1 cellular context compared by ENCODE assay signal in the genomic region with DNA sequence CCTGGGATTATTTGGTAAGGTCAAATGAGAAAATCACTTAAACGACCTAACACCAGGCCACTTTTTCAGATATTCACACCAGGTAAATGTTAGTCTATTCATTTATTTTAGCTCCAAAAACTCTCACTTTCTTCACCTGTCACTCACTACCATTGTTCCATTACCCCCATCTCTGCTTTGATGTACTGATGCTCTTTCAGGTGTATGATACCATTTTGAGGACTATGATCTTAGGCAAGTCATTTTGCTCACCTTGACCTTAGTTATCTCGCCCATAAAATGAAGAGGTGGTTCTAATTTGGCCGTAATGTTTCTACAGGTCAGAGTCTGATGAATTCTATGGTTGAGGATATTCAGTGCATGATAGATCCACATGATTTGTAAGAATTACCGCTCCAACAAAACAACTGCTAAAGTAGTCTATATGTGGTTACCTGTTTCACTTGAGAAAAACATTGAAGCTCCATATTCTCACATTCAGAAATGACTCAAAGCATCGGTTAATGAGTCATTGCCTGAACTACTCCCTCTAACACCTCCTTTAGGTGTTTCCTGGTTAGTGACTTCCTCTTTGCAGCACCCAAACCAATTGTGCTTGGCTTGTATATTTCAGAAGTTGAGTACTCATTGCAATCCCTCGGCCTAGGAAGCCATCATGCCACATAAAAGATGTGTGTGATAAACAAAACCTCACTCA.
TF ChIP-seq lines count a peak whose summit lies in the region.

No MANE protein-coding gene starts in this region.

TF ChIP-seq in GM12878, 131 proteins besides CTCF, POLR2A, EP300 and RAD21 (continues in another document):
- TF ChIP-seq, protein P1, sequence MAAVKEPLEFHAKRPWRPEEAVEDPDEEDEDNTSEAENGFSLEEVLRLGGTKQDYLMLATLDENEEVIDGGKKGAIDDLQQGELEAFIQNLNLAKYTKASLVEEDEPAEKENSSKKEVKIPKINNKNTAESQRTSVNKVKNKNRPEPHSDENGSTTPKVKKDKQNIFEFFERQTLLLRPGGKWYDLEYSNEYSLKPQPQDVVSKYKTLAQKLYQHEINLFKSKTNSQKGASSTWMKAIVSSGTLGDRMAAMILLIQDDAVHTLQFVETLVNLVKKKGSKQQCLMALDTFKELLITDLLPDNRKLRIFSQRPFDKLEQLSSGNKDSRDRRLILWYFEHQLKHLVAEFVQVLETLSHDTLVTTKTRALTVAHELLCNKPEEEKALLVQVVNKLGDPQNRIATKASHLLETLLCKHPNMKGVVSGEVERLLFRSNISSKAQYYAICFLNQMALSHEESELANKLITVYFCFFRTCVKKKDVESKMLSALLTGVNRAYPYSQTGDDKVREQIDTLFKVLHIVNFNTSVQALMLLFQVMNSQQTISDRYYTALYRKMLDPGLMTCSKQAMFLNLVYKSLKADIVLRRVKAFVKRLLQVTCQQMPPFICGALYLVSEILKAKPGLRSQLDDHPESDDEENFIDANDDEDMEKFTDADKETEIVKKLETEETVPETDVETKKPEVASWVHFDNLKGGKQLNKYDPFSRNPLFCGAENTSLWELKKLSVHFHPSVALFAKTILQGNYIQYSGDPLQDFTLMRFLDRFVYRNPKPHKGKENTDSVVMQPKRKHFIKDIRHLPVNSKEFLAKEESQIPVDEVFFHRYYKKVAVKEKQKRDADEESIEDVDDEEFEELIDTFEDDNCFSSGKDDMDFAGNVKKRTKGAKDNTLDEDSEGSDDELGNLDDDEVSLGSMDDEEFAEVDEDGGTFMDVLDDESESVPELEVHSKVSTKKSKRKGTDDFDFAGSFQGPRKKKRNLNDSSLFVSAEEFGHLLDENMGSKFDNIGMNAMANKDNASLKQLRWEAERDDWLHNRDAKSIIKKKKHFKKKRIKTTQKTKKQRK (IDR thresholded peaks at IDR 0.05; ENCODE audit: low read depth, low read length), result no peak
- peak; percentile 76; the same call in 1 of the 2 replicates for TF ChIP-seq MLLT1 (IDR thresholded peaks at IDR 0.05)
- no peak for TF ChIP-seq HDGF (IDR thresholded peaks at IDR 0.05)
- no peak for TF ChIP-seq MAX (IDR thresholded peaks at IDR 0.05; ENCODE audit: low read depth, low read length)
- TF ChIP-seq RBBP5 (conservative IDR thresholded peaks at IDR 0.05), result no peak
- no peak for TF ChIP-seq ATF3 (IDR thresholded peaks at IDR 0.05; ENCODE audit: borderline replicate concordance, extremely low read depth, low read depth, low read length)
- TF ChIP-seq FOXM1 (IDR thresholded peaks at IDR 0.05; ENCODE audit: low read depth, low read length), result peak; percentile 98
- TF ChIP-seq ZNF384 (IDR thresholded peaks at IDR 0.05; ENCODE audit: borderline replicate concordance, low read depth, low read length), result no peak
- no peak for TF ChIP-seq USF2 (IDR thresholded peaks at IDR 0.05; ENCODE audit: borderline replicate concordance, low read depth, low read length)
- TF ChIP-seq SMAD5 (IDR thresholded peaks at IDR 0.05; ENCODE audit: low read depth), result no peak
- TF ChIP-seq, protein P2, sequence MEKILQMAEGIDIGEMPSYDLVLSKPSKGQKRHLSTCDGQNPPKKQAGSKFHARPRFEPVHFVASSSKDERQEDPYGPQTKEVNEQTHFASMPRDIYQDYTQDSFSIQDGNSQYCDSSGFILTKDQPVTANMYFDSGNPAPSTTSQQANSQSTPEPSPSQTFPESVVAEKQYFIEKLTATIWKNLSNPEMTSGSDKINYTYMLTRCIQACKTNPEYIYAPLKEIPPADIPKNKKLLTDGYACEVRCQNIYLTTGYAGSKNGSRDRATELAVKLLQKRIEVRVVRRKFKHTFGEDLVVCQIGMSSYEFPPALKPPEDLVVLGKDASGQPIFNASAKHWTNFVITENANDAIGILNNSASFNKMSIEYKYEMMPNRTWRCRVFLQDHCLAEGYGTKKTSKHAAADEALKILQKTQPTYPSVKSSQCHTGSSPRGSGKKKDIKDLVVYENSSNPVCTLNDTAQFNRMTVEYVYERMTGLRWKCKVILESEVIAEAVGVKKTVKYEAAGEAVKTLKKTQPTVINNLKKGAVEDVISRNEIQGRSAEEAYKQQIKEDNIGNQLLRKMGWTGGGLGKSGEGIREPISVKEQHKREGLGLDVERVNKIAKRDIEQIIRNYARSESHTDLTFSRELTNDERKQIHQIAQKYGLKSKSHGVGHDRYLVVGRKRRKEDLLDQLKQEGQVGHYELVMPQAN (conservative IDR thresholded peaks at IDR 0.05), result peak; percentile 12; the same call in 1 of the 2 replicates
- TF ChIP-seq, protein P3, sequence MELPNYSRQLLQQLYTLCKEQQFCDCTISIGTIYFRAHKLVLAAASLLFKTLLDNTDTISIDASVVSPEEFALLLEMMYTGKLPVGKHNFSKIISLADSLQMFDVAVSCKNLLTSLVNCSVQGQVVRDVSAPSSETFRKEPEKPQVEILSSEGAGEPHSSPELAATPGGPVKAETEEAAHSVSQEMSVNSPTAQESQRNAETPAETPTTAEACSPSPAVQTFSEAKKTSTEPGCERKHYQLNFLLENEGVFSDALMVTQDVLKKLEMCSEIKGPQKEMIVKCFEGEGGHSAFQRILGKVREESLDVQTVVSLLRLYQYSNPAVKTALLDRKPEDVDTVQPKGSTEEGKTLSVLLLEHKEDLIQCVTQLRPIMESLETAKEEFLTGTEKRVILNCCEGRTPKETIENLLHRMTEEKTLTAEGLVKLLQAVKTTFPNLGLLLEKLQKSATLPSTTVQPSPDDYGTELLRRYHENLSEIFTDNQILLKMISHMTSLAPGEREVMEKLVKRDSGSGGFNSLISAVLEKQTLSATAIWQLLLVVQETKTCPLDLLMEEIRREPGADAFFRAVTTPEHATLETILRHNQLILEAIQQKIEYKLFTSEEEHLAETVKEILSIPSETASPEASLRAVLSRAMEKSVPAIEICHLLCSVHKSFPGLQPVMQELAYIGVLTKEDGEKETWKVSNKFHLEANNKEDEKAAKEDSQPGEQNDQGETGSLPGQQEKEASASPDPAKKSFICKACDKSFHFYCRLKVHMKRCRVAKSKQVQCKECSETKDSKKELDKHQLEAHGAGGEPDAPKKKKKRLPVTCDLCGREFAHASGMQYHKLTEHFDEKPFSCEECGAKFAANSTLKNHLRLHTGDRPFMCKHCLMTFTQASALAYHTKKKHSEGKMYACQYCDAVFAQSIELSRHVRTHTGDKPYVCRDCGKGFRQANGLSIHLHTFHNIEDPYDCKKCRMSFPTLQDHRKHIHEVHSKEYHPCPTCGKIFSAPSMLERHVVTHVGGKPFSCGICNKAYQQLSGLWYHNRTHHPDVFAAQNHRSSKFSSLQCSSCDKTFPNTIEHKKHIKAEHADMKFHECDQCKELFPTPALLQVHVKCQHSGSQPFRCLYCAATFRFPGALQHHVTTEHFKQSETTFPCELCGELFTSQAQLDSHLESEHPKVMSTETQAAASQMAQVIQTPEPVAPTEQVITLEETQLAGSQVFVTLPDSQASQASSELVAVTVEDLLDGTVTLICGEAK (IDR thresholded peaks at IDR 0.05; ENCODE audit: borderline replicate concordance), result no peak
- no peak for TF ChIP-seq KDM1A (IDR thresholded peaks at IDR 0.05; ENCODE audit: borderline replicate concordance)
- TF ChIP-seq YY1 (IDR thresholded peaks at IDR 0.05; ENCODE audit: low read depth, low read length), result peak; percentile 80
- TF ChIP-seq SMARCA5 (IDR thresholded peaks at IDR 0.05), result no peak; the same call in 1 of the 2 replicates
- no peak for TF ChIP-seq PRDM15 (CRISPR knock-in tag; IDR thresholded peaks at IDR 0.05)
- no peak for TF ChIP-seq CBX3 (IDR thresholded peaks at IDR 0.05; ENCODE audit: borderline replicate concordance, low read depth)
- no peak for TF ChIP-seq LARP7 (IDR thresholded peaks at IDR 0.05)
- TF ChIP-seq SP1 (IDR thresholded peaks at IDR 0.05; ENCODE audit: low read depth, low read length), result peak; percentile 76
- TF ChIP-seq MTA2 (IDR thresholded peaks at IDR 0.05; ENCODE audit: low read depth), result peak; percentile 98
- peak; percentile 47; the same call in 1 of the 3 replicates for TF ChIP-seq POU2F2 (IDR thresholded peaks at IDR 0.05; ENCODE audit: borderline replicate concordance, low read depth, low read length)
- no peak for TF ChIP-seq CHD1 (IDR thresholded peaks at IDR 0.05; ENCODE audit: low read depth, low read length)
- peak; percentile 99 for TF ChIP-seq JUNB (IDR thresholded peaks at IDR 0.05)
- no peak; the same call in 1 of the 2 replicates for TF ChIP-seq ESRRA (IDR thresholded peaks at IDR 0.05; ENCODE audit: low read length)
- peak; percentile 82 for TF ChIP-seq MYB (IDR thresholded peaks at IDR 0.05; ENCODE audit: borderline replicate concordance, low read depth, low read length)
- TF ChIP-seq IKZF2 (IDR thresholded peaks at IDR 0.05), result peak; percentile 99
- peak; percentile 96 for TF ChIP-seq BACH1 (IDR thresholded peaks at IDR 0.05; ENCODE audit: borderline replicate concordance)
- peak; percentile 96 for TF ChIP-seq EED (IDR thresholded peaks at IDR 0.05; ENCODE audit: low read depth)
- TF ChIP-seq RCOR1 (conservative IDR thresholded peaks at IDR 0.05; ENCODE audit: low read depth, low read length), result peak; percentile 95
- peak; percentile 93 for TF ChIP-seq CREM (IDR thresholded peaks at IDR 0.05; ENCODE audit: low read depth)
- TF ChIP-seq PAX8 (IDR thresholded peaks at IDR 0.05), result no peak
- no peak for TF ChIP-seq YBX1 (IDR thresholded peaks at IDR 0.05)
- TF ChIP-seq, protein P4, sequence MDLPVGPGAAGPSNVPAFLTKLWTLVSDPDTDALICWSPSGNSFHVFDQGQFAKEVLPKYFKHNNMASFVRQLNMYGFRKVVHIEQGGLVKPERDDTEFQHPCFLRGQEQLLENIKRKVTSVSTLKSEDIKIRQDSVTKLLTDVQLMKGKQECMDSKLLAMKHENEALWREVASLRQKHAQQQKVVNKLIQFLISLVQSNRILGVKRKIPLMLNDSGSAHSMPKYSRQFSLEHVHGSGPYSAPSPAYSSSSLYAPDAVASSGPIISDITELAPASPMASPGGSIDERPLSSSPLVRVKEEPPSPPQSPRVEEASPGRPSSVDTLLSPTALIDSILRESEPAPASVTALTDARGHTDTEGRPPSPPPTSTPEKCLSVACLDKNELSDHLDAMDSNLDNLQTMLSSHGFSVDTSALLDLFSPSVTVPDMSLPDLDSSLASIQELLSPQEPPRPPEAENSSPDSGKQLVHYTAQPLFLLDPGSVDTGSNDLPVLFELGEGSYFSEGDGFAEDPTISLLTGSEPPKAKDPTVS (IDR thresholded peaks at IDR 0.05; ENCODE audit: low read depth, low read length), result no peak
- no peak for TF ChIP-seq NR2C1 (IDR thresholded peaks at IDR 0.05)
- peak; percentile 94 for TF ChIP-seq ATF7 (IDR thresholded peaks at IDR 0.05; ENCODE audit: low read depth)
- TF ChIP-seq MEF2B (IDR thresholded peaks at IDR 0.05; ENCODE audit: partially characterized antibody, poor library complexity, severe bottlenecking), result peak; percentile 84
- TF ChIP-seq NBN (IDR thresholded peaks at IDR 0.05), result 0 out of 2 replicates have a peak, but pooled peaks have one; percentile 88
- peak; percentile 44; the same call in 1 of the 2 replicates for TF ChIP-seq PML (IDR thresholded peaks at IDR 0.05; ENCODE audit: low read length)
- peak; percentile 66 to 76 for TF ChIP-seq BHLHE40 (IDR thresholded peaks at IDR 0.05; ENCODE audit: borderline replicate concordance in 1 of 2, low read depth in 2 of 2, low read length in 1 of 2)
- peak in 1 of 2 experiments; percentile 98; a peak in 2 of 4 replicates for TF ChIP-seq ETV6 (conservative IDR thresholded peaks at IDR 0.05 in 1 of 2, IDR thresholded peaks at IDR 0.05 in 1 of 2; ENCODE audit: borderline replicate concordance in 1 of 2, low read depth in 1 of 2)
- TF ChIP-seq TCF7 (IDR thresholded peaks at IDR 0.05; ENCODE audit: borderline replicate concordance), result peak; percentile 94
